ENCODE assay signal across 17 cellular contexts in the genomic region with DNA sequence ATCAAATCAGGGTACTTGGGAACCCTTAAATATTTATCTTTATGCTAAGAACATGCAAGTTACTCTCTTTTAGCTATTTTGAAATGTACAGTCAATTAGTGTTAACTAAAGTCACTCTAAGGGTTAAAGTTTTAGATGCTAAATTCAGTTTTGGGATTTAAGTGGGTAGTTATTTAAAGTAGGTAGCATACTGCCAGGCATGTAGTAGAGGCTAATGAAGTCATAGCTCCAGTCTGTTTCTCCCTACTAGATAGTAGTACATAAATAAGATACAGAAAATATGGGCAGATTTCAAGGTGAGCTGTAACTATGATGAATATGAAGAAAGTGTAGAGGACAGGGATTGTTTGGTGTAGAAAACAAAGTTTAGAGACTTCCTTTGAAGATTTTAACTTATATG. TPM values are rescaled to one million over a fixed set of nuclear protein-coding genes. Genes with fewer than 3 reads are reported as not detected.
DNase-seq lines count a peak whose midpoint lies in the region; ATAC-seq lines count a peak whose summit lies in the region.
"Had no signal": no experiment of that assay in that cellular context is flagged by ENCODE, and none has a peak within 500 bp of the region (broad histone marks: within the 10 kb centered on the region; RNA-seq: fewer than 3 reads in every experiment).

No MANE protein-coding gene starts in this region.

- intact Hi-C loops in Right ventricle myocardium inferior (cut with DNase I): loop anchor here (10.0 kb wide), 1 partner anchor 125 kb away; no protein-coding TSS in a partner anchor
- intact Hi-C loops in cardiac septum (cut with DNase I): loop anchor here (10.0 kb wide), 2 partner anchors 145 to 475 kb away; a partner anchor contains a TSS
- intact Hi-C loops in Right ventricle myocardium superior (cut with DNase I): no loop called here
- intact Hi-C loops in left ventricle myocardium superior (cut with micrococcal nuclease): no loop called here

- ATAC-seq in Right ventricle myocardium inferior: peak; percentile 59
- peak; percentile 81 for ATAC-seq in Right ventricle myocardium superior (ENCODE audit: poor library complexity)
- ATAC-seq in left ventricle myocardium superior: peak; percentile 85
- no peak for ATAC-seq in GM19324 (IDR thresholded peaks at IDR 0.05; ENCODE audit: low FRiP score, unreplicated experiment)
- ATAC-seq in HG03175 (IDR thresholded peaks at IDR 0.05; ENCODE audit: unreplicated experiment): no peak
- ATAC-seq: CD8-positive, alpha-beta T cell; HCT116 had no signal

- DNase-seq in Right ventricle myocardium inferior (ENCODE audit: missing footprints) (no peak), cardiac septum (ENCODE audit: low spot score) (no peak), Right ventricle myocardium superior (no peak), left ventricle myocardium superior (no peak), RKO (ENCODE audit: low spot score) (no peak)
- DNase-seq: Calu3; CD8-positive, alpha-beta T cell; DMS79 treated with DMSO at 0.1 percent for 48 hours; GF-D8; GM23248; HFFc6 had no signal

RNA-seq across cellular contexts. Expression of a gene that starts 7.5 kb away (rescaled TPM):
- total RNA-seq in Right ventricle myocardium inferior: 50.1 TPM
- total RNA-seq in cardiac septum: 47.8 TPM
- 47.4 TPM for total RNA-seq in Right ventricle myocardium superior
- total RNA-seq in left ventricle myocardium superior: 53.2 TPM

RNA-seq across cellular contexts. Expression of a gene that starts 12.3 kb away (rescaled TPM):
- total RNA-seq in Right ventricle myocardium inferior: not detected
- not detected for total RNA-seq in cardiac septum
- total RNA-seq in Right ventricle myocardium superior: not detected
- not detected for total RNA-seq in left ventricle myocardium superior
- total RNA-seq: A172; B cell; Calu3; CD8-positive, alpha-beta T cell; GM23248; H4; HFFc6 had no signal

Comparison
In these comparisons a context has a peak if more than half of its experiments do, and no peak if none do; other contexts are left out.
1. intact Hi-C loops: an anchor here in Right ventricle myocardium inferior (10.0 kb wide) and cardiac septum (10.0 kb wide); none called in Right ventricle myocardium superior and left ventricle myocardium superior.
2. ATAC-seq: peak in Right ventricle myocardium inferior (single experiment), Right ventricle myocardium superior (single experiment) and left ventricle myocardium superior (single experiment); none in GM19324 (single experiment) and HG03175 (single experiment).